In the genomic region with DNA sequence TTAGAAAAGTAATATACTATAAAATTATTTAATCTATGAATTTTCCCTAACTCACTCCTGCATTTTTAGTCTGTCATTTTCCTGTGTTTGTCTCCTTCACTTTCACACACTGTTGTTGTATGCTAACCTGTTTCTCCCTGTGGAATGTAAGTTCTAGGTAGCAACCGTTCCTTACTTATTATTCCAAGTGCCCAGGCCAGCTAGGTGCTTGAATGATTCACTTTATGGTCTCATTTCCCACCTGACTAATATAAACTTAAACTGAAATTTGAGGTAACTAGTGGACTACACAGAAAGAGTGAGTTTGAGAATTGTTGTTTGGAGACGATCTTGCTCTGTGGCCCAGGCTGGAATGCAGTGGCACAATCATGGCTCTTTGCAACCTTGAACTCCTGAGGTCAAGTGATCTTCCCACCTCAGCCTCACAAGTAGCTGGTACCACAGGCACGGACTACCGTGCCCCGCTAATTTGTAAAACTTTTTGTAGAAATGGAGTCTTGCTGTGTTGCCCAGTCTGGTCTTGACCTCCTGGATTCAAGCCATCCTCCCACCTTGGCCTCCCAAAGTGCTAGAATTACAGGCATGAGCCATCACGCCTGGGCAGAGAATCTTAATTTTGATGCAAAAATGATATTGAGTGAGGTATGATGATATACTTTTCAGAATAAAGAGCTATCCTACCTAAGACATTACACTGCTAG, we compare ENCODE assay signal across 12 cellular contexts. TPM values are rescaled to one million over a fixed set of nuclear protein-coding genes. Genes with fewer than 3 reads are reported as not detected.
DNase-seq lines count a peak whose midpoint lies in the region; ATAC-seq, FAIRE-seq and TF ChIP-seq lines count a peak whose summit lies in the region.
"Had no signal": no experiment of that assay in that cellular context is flagged by ENCODE, and none has a peak within 500 bp of the region (broad histone marks: within the 10 kb centered on the region; RNA-seq: fewer than 3 reads in every experiment).

No MANE protein-coding gene starts in this region.

- H3K9ac ChIP-seq in K562 (ENCODE audit: insufficient read depth in 1 of 2, low read depth in 2 of 2, low read length in 2 of 2): peak overlapping the region; percentile 38 to 84; a peak in 3 of 4 replicates

- H3K36me3 ChIP-seq in K562 (ENCODE audit: control insufficient read depth, insufficient read depth, low read length) (peaks cover 5% of the 10 kb centered on the region; the same call in 2 of the 3 replicates), stomach (peaks cover 0 to 11% (median 9%) of the 10 kb centered on the region in 4 donors)

- no peak for TF ChIP-seq RAD21 in K562 (CRISPR knock-in tag; conservative IDR thresholded peaks at IDR 0.05 in 1 of 2, IDR thresholded peaks at IDR 0.05 in 1 of 2)

- no peak overlapping the region for H2AFZ ChIP-seq in K562 (ENCODE audit: low read depth, low read length)

- TF ChIP-seq EP300 in K562 (IDR thresholded peaks at IDR 0.05; ENCODE audit: low read length) (no peak), stomach (IDR thresholded peaks at IDR 0.05) (no peak)

- no peaks in the 10 kb centered on the region for H3K9me3 ChIP-seq in K562 (replicated peaks; ENCODE audit: control insufficient read depth, insufficient read depth, low read depth, low read length)
- H3K9me3 ChIP-seq in stomach: no peaks in the 10 kb centered on the region

- intact Hi-C loops in K562 (cut with micrococcal nuclease): loop anchor here (10.0 kb wide), 1 partner anchor 117 kb away; a partner anchor contains a TSS
- intact Hi-C loops in stomach (cut with DNase I; ENCODE audit: low total_unique reads): no loop called here

- H3K9me1 ChIP-seq in K562 (ENCODE audit: control insufficient read depth, insufficient read depth, low read length): no peaks in the 10 kb centered on the region

- CTCF ChIA-PET in K562 (lab: Yijun Ruan, JAX; ENCODE audit: low intra/inter-chr PET ratio): no interaction called here

- no peak overlapping the region for H3K27ac Mint-ChIP-seq in stimulated activated naive CD8-positive, alpha-beta T cell treated with anti-CD3 and anti-CD28 coated beads, Interleukin-15, Interleukin-2, amounts not matched to agents 100 ng/mL and 50 ng/mL, for 24 hours
- no peak overlapping the region for H3K27ac Mint-ChIP-seq in stimulated activated naive CD8-positive, alpha-beta T cell treated with anti-CD3 and anti-CD28 coated beads, Interleukin-15, amount 100 ng/mL, for 72 hours
- H3K27ac Mint-ChIP-seq in mesothelial cell of epicardium: no peak overlapping the region

- H3K4me1 Mint-ChIP-seq in stimulated activated naive CD8-positive, alpha-beta T cell treated with anti-CD3 and anti-CD28 coated beads, Interleukin-15, Interleukin-2, amounts not matched to agents 100 ng/mL and 50 ng/mL, for 24 hours (ENCODE audit: low read depth): peaks cover 32% of the 10 kb centered on the region
- H3K4me1 Mint-ChIP-seq in stimulated activated naive CD8-positive, alpha-beta T cell treated with anti-CD3 and anti-CD28 coated beads, Interleukin-15, amount 100 ng/mL, for 72 hours: peaks cover 43% of the 10 kb centered on the region
- peaks cover 22% of the 10 kb centered on the region for H3K4me1 Mint-ChIP-seq in mesothelial cell of epicardium

- no peak for FAIRE-seq in K562 (lab: Jason Lieb, UNC)

- 0 out of 2 replicates have a peak overlapping the region, but pooled peaks have one; percentile 21 for H3K4me2 ChIP-seq in K562 (ENCODE audit: insufficient read depth, low read length)

- H3K9me3 Mint-ChIP-seq in stimulated activated naive CD8-positive, alpha-beta T cell treated with anti-CD3 and anti-CD28 coated beads, Interleukin-15, Interleukin-2, amounts not matched to agents 100 ng/mL and 50 ng/mL, for 24 hours: no peaks in the 10 kb centered on the region
- H3K9me3 Mint-ChIP-seq in stimulated activated naive CD8-positive, alpha-beta T cell treated with anti-CD3 and anti-CD28 coated beads, Interleukin-15, amount 100 ng/mL, for 72 hours: no peaks in the 10 kb centered on the region
- no peaks in the 10 kb centered on the region for H3K9me3 Mint-ChIP-seq in mesothelial cell of epicardium

- TF ChIP-seq POLR2A in K562 (conservative IDR thresholded peaks at IDR 0.05): no peak
- TF ChIP-seq POLR2A in stomach (IDR thresholded peaks at IDR 0.05): no peak

- DNase-seq in stimulated activated naive CD8-positive, alpha-beta T cell treated with anti-CD3 and anti-CD28 coated beads, Interleukin-15, amount 100 ng/mL, for 72 hours: no peak
- DNase-seq in K562 (ENCODE audit: extremely low read depth in 1 of 4, low spot score in 3 of 4) (no peak), mesothelial cell of epicardium (ENCODE audit: low spot score in 2 of 2, unreplicated experiment in 2 of 2) (no peak), stomach (no peak), NCI-H345 (lab: John Stamatoyannopoulos, UW) (no peak)
- DNase-seq: COR-L47, NCI-H1417 treated with DMSO at 0.1 percent for 48 hours, occipital lobe had no signal

- H3K27me3 Mint-ChIP-seq in stimulated activated naive CD8-positive, alpha-beta T cell treated with anti-CD3 and anti-CD28 coated beads, Interleukin-15, Interleukin-2, amounts not matched to agents 100 ng/mL and 50 ng/mL, for 24 hours: peaks cover 2% of the 10 kb centered on the region
- H3K27me3 Mint-ChIP-seq in stimulated activated naive CD8-positive, alpha-beta T cell treated with anti-CD3 and anti-CD28 coated beads, Interleukin-15, amount 100 ng/mL, for 72 hours: no peaks in the 10 kb centered on the region
- no peaks in the 10 kb centered on the region for H3K27me3 Mint-ChIP-seq in mesothelial cell of epicardium (ENCODE audit: low read depth)

- peaks cover 4% of the 10 kb centered on the region for H3K36me3 Mint-ChIP-seq in stimulated activated naive CD8-positive, alpha-beta T cell treated with anti-CD3 and anti-CD28 coated beads, Interleukin-15, Interleukin-2, amounts not matched to agents 100 ng/mL and 50 ng/mL, for 24 hours (ENCODE audit: low read depth)
- H3K36me3 Mint-ChIP-seq in mesothelial cell of epicardium: peaks cover 7% of the 10 kb centered on the region

- H3K4me3 Mint-ChIP-seq in stimulated activated naive CD8-positive, alpha-beta T cell treated with anti-CD3 and anti-CD28 coated beads, Interleukin-15, Interleukin-2, amounts not matched to agents 100 ng/mL and 50 ng/mL, for 24 hours: peak overlapping the region; percentile 95
- peak overlapping the region in 1 of 2 donors; percentile 94 for H3K4me3 Mint-ChIP-seq in stimulated activated naive CD8-positive, alpha-beta T cell treated with anti-CD3 and anti-CD28 coated beads, Interleukin-15, amount 100 ng/mL, for 72 hours
- peak overlapping the region; percentile 86 for H3K4me3 Mint-ChIP-seq in mesothelial cell of epicardium

- POLR2A ChIA-PET in K562 (lab: Yijun Ruan, JAX): interaction anchor here (0.6 to 5.2 kb wide), 6 partner anchors 10 to 115 kb away, joined by 3 to 15 read pairs (median 4); a partner anchor contains a TSS

- H3K79me2 ChIP-seq in K562 (ENCODE audit: control insufficient read depth, insufficient read depth, low read length): peaks cover 41% of the 10 kb centered on the region

- H3K4me1 ChIP-seq in K562 (replicated peaks in 1 of 2; ENCODE audit: control insufficient read depth in 2 of 2, insufficient read depth in 2 of 2, low read length in 2 of 2) (peaks cover 11 to 15% of the 10 kb centered on the region in 2 experiments; a peak in 4 of 5 replicates), stomach (peaks cover 13 to 46% (median 27%) of the 10 kb centered on the region in 4 donors)

- H3K27me3 ChIP-seq in K562 (ENCODE audit: control insufficient read depth in 2 of 2, insufficient read depth in 2 of 2, low read length in 2 of 2): no peaks in the 10 kb centered on the region
- no peaks in the 10 kb centered on the region for H3K27me3 ChIP-seq in stomach

- TF ChIP-seq CTCF in K562 (IDR thresholded peaks at IDR 0.05 in 2 of 3, conservative IDR thresholded peaks at IDR 0.05 in 1 of 3; ENCODE audit: insufficient read depth in 2 of 3, low read depth in 1 of 3, low read length in 3 of 3): no peak
- TF ChIP-seq CTCF in mesothelial cell of epicardium (IDR thresholded peaks at IDR 0.05; ENCODE audit: unreplicated experiment): no peak
- no peak for TF ChIP-seq CTCF in stomach (IDR thresholded peaks at IDR 0.05)

- WGBS in K562 (ENCODE audit: insufficient coverage, low coverage, missing lambda C conversion rate): 76% methylated on average over 6 of the region's 6 CpGs
- 76 to 83% (median 79%) methylated on average over 6 of the region's 6 CpGs for whole genome bisulfite sequencing in stomach, 5 donors

- no peak for ATAC-seq in stimulated activated naive CD8-positive, alpha-beta T cell treated with anti-CD3 and anti-CD28 coated beads, Interleukin-15, amount 100 ng/mL, for 72 hours
- ATAC-seq in K562 (no peak), esophagus mucosa (no peak), GM19452 (IDR thresholded peaks at IDR 0.05; ENCODE audit: unreplicated experiment) (no peak)
- ATAC-seq: activated CD4-positive, CD25-positive, alpha-beta regulatory T cell treated with anti-CD3 and anti-CD28 coated beads, Interleukin-2, amount 50 U/mL, for 24 hours had no signal

- H3K27ac ChIP-seq in K562 (ENCODE audit: extremely low read depth, low read depth, low read length) (no peak overlapping the region), stomach (no peak overlapping the region)

- no peaks in the 10 kb centered on the region for H4K20me1 ChIP-seq in K562 (replicated peaks; ENCODE audit: control insufficient read depth, insufficient read depth, low read length)

- no TSS peak for BruUV-seq in K562 (replicated peaks; lab: Mats Ljungman, UMichigan)

- H3K4me3 ChIP-seq in K562 (no peak overlapping the region), stomach (peak overlapping the region in 2 of 4 donors; percentile 65 to 91)

- in situ Hi-C loops in K562 (cut with MboI): no loop called here

RNA-seq across cellular contexts. Expression of a gene that starts 1.9 kb away (rescaled TPM):
- 36.6 and 41.8 TPM in 2 replicates for total RNA-seq in K562 (2011; cell fraction: chromatin; rRNA removed; ENCODE audit: low replicate concordance)
- 10.1 and 12.7 TPM in 2 replicates for total RNA-seq in K562 (2011; cell fraction: nucleolus; rRNA removed)
- total RNA-seq in K562 (2011; cell fraction: nucleoplasm; rRNA removed): 13.9 and 15.3 TPM in 2 replicates
- 12.2 and 15.7 TPM in 2 replicates for total RNA-seq in K562 (2014; rRNA removed)
- 22.2 and 24.5 TPM in 2 replicates for total RNA-seq in K562 (2014; rRNA removed; fragmentation: Illumina TruSeq; extraction: Trizol)
- total RNA-seq in K562 (2015; rRNA removed; fragmentation: Illumina TruSeq; extraction: Trizol): 18.7 and 21.0 TPM in 2 replicates
- 19.7 and 20.4 TPM in 2 replicates for total RNA-seq in K562 (2021)
- polyA plus RNA-seq in K562 (2011; rRNA removed): 18.1 and 18.4 TPM in 2 replicates
- 6.6 and 10.7 TPM in 2 replicates for polyA plus RNA-seq in K562 (2011; cell fraction: cytosol; rRNA removed)
- 4.6 and 6.0 TPM in 2 replicates for polyA plus RNA-seq in K562 (2011; cell fraction: nucleus; rRNA removed)
- 6.2 and 6.5 TPM in 2 replicates for polyA plus RNA-seq in K562 (2012)
- polyA plus RNA-seq in K562 (2014; fragmentation: Illumina TruSeq; extraction: Trizol): 8.5 and 9.2 TPM in 2 replicates
- polyA plus RNA-seq in K562 (2014; fragmentation: Nextera tagmentation; extraction: Ambion mirVana): 1 to 10 TPM; 4.9 to 6.1 TPM
- 7.9 and 8.8 TPM in 2 replicates for polyA plus RNA-seq in K562 (2014; rRNA removed)
- 43.7 and 54.2 TPM in 2 replicates for polyA minus RNA-seq in K562 (2011; rRNA and poly(A)+ RNA removed)
- 13.9 and 15.0 TPM in 2 replicates for polyA minus RNA-seq in K562 (2011; cell fraction: cytosol; rRNA and poly(A)+ RNA removed)
- polyA minus RNA-seq in K562 (2011; cell fraction: nucleus; rRNA and poly(A)+ RNA removed): 11.4 and 26.4 TPM in 2 replicates
- total RNA-seq in mesothelial cell of epicardium: 31.9 to 32.5 TPM (median 32.5 TPM) in 3 replicates
- total RNA-seq in esophagus mucosa: 13.2 TPM
- total RNA-seq in stomach: 10 to 100 TPM in 4 of 5 donors, 1 to 10 TPM in 1; 8.7 to 56.9 (median 29.8) TPM
- polyA plus RNA-seq in stomach: 1 to 10 TPM; 3.5 to 5.3 (median 3.8) TPM

RNA-seq across cellular contexts. Expression of a gene that starts 30.0 kb away (rescaled TPM):
- 16.7 and 21.2 TPM in 2 replicates for total RNA-seq in K562 (2011; cell fraction: chromatin; rRNA removed; ENCODE audit: low replicate concordance)
- 11.3 and 11.4 TPM in 2 replicates for total RNA-seq in K562 (2011; cell fraction: nucleolus; rRNA removed)
- total RNA-seq in K562 (2011; cell fraction: nucleoplasm; rRNA removed): 16.6 and 20.1 TPM in 2 replicates
- total RNA-seq in K562 (2014; rRNA removed) (19.4 and 22.9 TPM in 2 replicates), K562 (2014; rRNA removed; fragmentation: Illumina TruSeq; extraction: Trizol) (48.8 and 50.2 TPM in 2 replicates), K562 (2015; rRNA removed; fragmentation: Illumina TruSeq; extraction: Trizol) (50.6 and 53.9 TPM in 2 replicates), K562 (2021) (59.3 and 61.3 TPM in 2 replicates), mesothelial cell of epicardium (21.5 to 23.5 TPM (median 21.7 TPM) in 3 replicates), esophagus mucosa (13.7 TPM), stomach (10 to 100 TPM in 1 of 5 donors, 1 to 10 TPM in 3, not detected in 1; 6.7 to 12.2 (median 8.9) TPM)
- polyA plus RNA-seq in K562 (2011; rRNA removed) (42.7 and 51.0 TPM in 2 replicates), K562 (2014; fragmentation: Illumina TruSeq; extraction: Trizol) (37.3 and 45.9 TPM in 2 replicates), K562 (2014; fragmentation: Nextera tagmentation; extraction: Ambion mirVana) (10 to 100 TPM; 59.6 to 82.8 TPM), K562 (2014; rRNA removed) (34.2 and 43.7 TPM in 2 replicates), stomach (1 to 10 TPM; 5.4 to 7.3 (median 6.0) TPM)
- 36.2 and 36.6 TPM in 2 replicates for polyA plus RNA-seq in K562 (2011; cell fraction: cytosol; rRNA removed)
- polyA plus RNA-seq in K562 (2011; cell fraction: nucleus; rRNA removed): 10.2 and 11.7 TPM in 2 replicates
- 34.6 and 49.3 TPM in 2 replicates for polyA plus RNA-seq in K562 (2012)
- polyA minus RNA-seq in K562 (2011; rRNA and poly(A)+ RNA removed): 41.9 and 45.6 TPM in 2 replicates
- polyA minus RNA-seq in K562 (2011; cell fraction: cytosol; rRNA and poly(A)+ RNA removed): 13.6 and 15.3 TPM in 2 replicates
- polyA minus RNA-seq in K562 (2011; cell fraction: nucleus; rRNA and poly(A)+ RNA removed): 3.8 and 6.0 TPM in 2 replicates
